Comparison of ENCODE assay signal across 8 cellular contexts in genomic region chr5:119343766-119344165, GRCh38. TPM values are rescaled to one million over a fixed set of nuclear protein-coding genes. Genes with fewer than 3 reads are reported as not detected.
DNase-seq lines count a peak whose midpoint lies in the region; ATAC-seq lines count a peak whose summit lies in the region.

No MANE protein-coding gene starts in this region.

- peak; percentile 14 for ATAC-seq in GM18520 (IDR thresholded peaks at IDR 0.05; ENCODE audit: unreplicated experiment)
- peak; percentile 19 for ATAC-seq in HG02938 (IDR thresholded peaks at IDR 0.05; ENCODE audit: unreplicated experiment)
- peak; percentile 73 for ATAC-seq in activated CD4-positive, CD25-positive, alpha-beta regulatory T cell treated with anti-CD3 and anti-CD28 coated beads, Interleukin-2, amount 50 U/mL, for 24 hours
- no peak for ATAC-seq in naive thymus-derived CD8-positive, alpha-beta T cell
- no peak for ATAC-seq in GM19324 (IDR thresholded peaks at IDR 0.05; ENCODE audit: low FRiP score, unreplicated experiment)

- POLR2A ChIA-PET in naive thymus-derived CD8-positive, alpha-beta T cell (lab: Charles Lee): interaction anchor here (0.7 to 1.3 kb wide), 2 partner anchors 58 to 91 kb away, joined by 3 to 4 read pairs; no protein-coding TSS in a partner anchor

- peaks cover 0 to 4% (median 0%) of the 10 kb centered on the region in 9 donors for H3K9me3 Mint-ChIP-seq in naive thymus-derived CD8-positive, alpha-beta T cell

- peaks cover 0 to 28% (median 0%) of the 10 kb centered on the region in 3 donors for H3K36me3 Mint-ChIP-seq in naive thymus-derived CD8-positive, alpha-beta T cell

- peak overlapping the region in 6 of 10 donors; percentile 13 to 56 (median 30) for H3K4me3 Mint-ChIP-seq in naive thymus-derived CD8-positive, alpha-beta T cell

- H3K27me3 Mint-ChIP-seq in naive thymus-derived CD8-positive, alpha-beta T cell: no peaks in the 10 kb centered on the region

- peaks cover 45 to 98% (median 93%) of the 10 kb centered on the region in 4 donors for H3K4me1 Mint-ChIP-seq in naive thymus-derived CD8-positive, alpha-beta T cell

- no peak for DNase-seq in naive thymus-derived CD8-positive, alpha-beta T cell
- DNase-seq in effector CD4-positive, alpha-beta T cell: no peak
- DNase-seq in NCI-H2029 treated with DMSO at 0.1 percent for 48 hours (lab: John Stamatoyannopoulos, UW) (no peak), NCI-H2227 (lab: John Stamatoyannopoulos, UW; ENCODE audit: unreplicated experiment) (no peak)

- peak overlapping the region in 9 of 10 donors; percentile 27 to 96 (median 65) for H3K27ac Mint-ChIP-seq in naive thymus-derived CD8-positive, alpha-beta T cell

RNA-seq across cellular contexts. Expression of gene TNFAIP8, which starts 12.1 kb away (rescaled TPM):
- 100 to 1,000 TPM; 176 to 177 TPM for total RNA-seq in naive thymus-derived CD8-positive, alpha-beta T cell
- polyA plus RNA-seq in naive thymus-derived CD8-positive, alpha-beta T cell: 100 to 1,000 TPM; 175 to 220 (median 188) TPM

Comparison
In these comparisons a context has a peak if more than half of its experiments do, and no peak if none do; other contexts are left out.
1. ATAC-seq: peak in GM18520 (single experiment), HG02938 (single experiment) and activated CD4-positive, CD25-positive, alpha-beta regulatory T cell treated with anti-CD3 and anti-CD28 coated beads, Interleukin-2, amount 50 U/mL, for 24 hours (2 of 2); none in naive thymus-derived CD8-positive, alpha-beta T cell (0 of 2) and GM19324 (single experiment).